Comparison of ENCODE assay signal across 21 cellular contexts in the genomic region with DNA sequence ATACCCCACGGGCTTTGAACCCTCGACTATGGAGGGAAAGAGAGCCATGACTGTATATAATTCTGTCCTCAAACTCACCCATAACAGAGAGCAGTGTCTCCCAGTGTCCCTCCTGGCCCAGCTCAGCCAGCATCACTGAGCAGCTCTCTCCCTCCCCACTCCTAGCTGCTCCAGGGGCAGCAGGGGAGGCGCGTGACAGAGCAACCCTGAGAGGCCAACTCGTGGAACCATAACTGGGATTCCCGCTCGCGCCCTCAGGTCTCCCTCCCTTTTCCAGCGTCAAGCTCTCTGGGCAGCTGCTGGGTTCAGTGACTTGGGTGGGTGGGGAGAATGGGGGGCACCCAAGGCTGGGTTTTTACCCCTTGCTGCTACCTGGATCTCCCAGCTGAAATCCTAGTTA. TPM values are rescaled to one million over a fixed set of nuclear protein-coding genes. Genes with fewer than 3 reads are reported as not detected.
"Had no signal": no experiment of that assay in that cellular context is flagged by ENCODE, and none has a peak within 500 bp of the region (broad histone marks: within the 10 kb centered on the region; RNA-seq: fewer than 3 reads in every experiment).

No MANE protein-coding gene starts in this region.

- H3K27ac Mint-ChIP-seq: activated naive CD4-positive, alpha-beta T cell treated with anti-CD3 and anti-CD28 coated beads for 36 hours; activated naive CD8-positive, alpha-beta T cell treated with anti-CD3 and anti-CD28 coated beads for 36 hours; naive B cell; nephron progenitor cell; stimulated activated effector memory CD8-positive, alpha-beta T cell treated with anti-CD3 and anti-CD28 coated beads, Interleukin-12 subunit alpha, Interleukin-12 subunit beta, amount 100 ng/mL, for 72 hours; stimulated activated naive CD8-positive, alpha-beta T cell treated with anti-CD3 and anti-CD28 coated beads, Interleukin-15, amount 100 ng/mL, for 72 hours; T-helper 2 cell treated with Interferon-gamma antibody and Interleukin-4, amounts not matched to agents 5 μg/mL and 100 μg/mL, for 36 hours; type B pancreatic cell had no signal

- ATAC-seq: gastrocnemius medialis had no signal

- H3K4me1 Mint-ChIP-seq: activated naive CD8-positive, alpha-beta T cell treated with anti-CD3 and anti-CD28 coated beads for 36 hours had no signal

- H3K9me3 Mint-ChIP-seq: activated naive CD4-positive, alpha-beta T cell treated with anti-CD3 and anti-CD28 coated beads for 36 hours; activated naive CD8-positive, alpha-beta T cell treated with anti-CD3 and anti-CD28 coated beads for 36 hours; naive B cell; nephron progenitor cell; stimulated activated effector memory CD8-positive, alpha-beta T cell treated with anti-CD3 and anti-CD28 coated beads, Interleukin-12 subunit alpha, Interleukin-12 subunit beta, amount 100 ng/mL, for 72 hours; stimulated activated naive CD8-positive, alpha-beta T cell treated with anti-CD3 and anti-CD28 coated beads, Interleukin-15, amount 100 ng/mL, for 72 hours; T-helper 2 cell treated with Interferon-gamma antibody and Interleukin-4, amounts not matched to agents 5 μg/mL and 100 μg/mL, for 36 hours; type B pancreatic cell had no signal

- DNase-seq: gastrocnemius medialis, glutamatergic neuron, hippocampal formation, mammary epithelial cell had no signal

- H3K36me3 Mint-ChIP-seq: activated naive CD8-positive, alpha-beta T cell treated with anti-CD3 and anti-CD28 coated beads for 36 hours; naive B cell; stimulated activated effector memory CD8-positive, alpha-beta T cell treated with anti-CD3 and anti-CD28 coated beads, Interleukin-12 subunit alpha, Interleukin-12 subunit beta, amount 100 ng/mL, for 72 hours; type B pancreatic cell had no signal

- H3K4me3 Mint-ChIP-seq: activated naive CD4-positive, alpha-beta T cell treated with anti-CD3 and anti-CD28 coated beads for 36 hours; activated naive CD8-positive, alpha-beta T cell treated with anti-CD3 and anti-CD28 coated beads for 36 hours; nephron progenitor cell; stimulated activated effector memory CD8-positive, alpha-beta T cell treated with anti-CD3 and anti-CD28 coated beads, Interleukin-12 subunit alpha, Interleukin-12 subunit beta, amount 100 ng/mL, for 72 hours; stimulated activated naive CD8-positive, alpha-beta T cell treated with anti-CD3 and anti-CD28 coated beads, Interleukin-15, amount 100 ng/mL, for 72 hours; T-helper 2 cell treated with Interferon-gamma antibody and Interleukin-4, amounts not matched to agents 5 μg/mL and 100 μg/mL, for 36 hours; type B pancreatic cell had no signal

- H3K9me3 ChIP-seq: adrenal gland, body of pancreas, gastrocnemius medialis, uterus had no signal

- H3K4me1 ChIP-seq: uterus had no signal

- H3K27ac ChIP-seq: adrenal gland, body of pancreas, gastrocnemius medialis, skin epidermis, uterus had no signal

- H3K27me3 ChIP-seq: adrenal gland, uterus had no signal

- H3K36me3 ChIP-seq: adrenal gland, gastrocnemius medialis, uterus had no signal

- H3K4me3 ChIP-seq: adrenal gland, body of pancreas, gastrocnemius medialis, skin epidermis, uterus had no signal

RNA-seq across cellular contexts. Expression of a gene that starts 0.5 kb away (rescaled TPM):
- total RNA-seq: activated naive CD4-positive, alpha-beta T cell treated with anti-CD3 and anti-CD28 coated beads for 36 hours; aorta; body of pancreas; dermis blood vessel endothelial cell; gastrocnemius medialis; liver; mammary epithelial cell; sciatic nerve; uterus had no signal
- polyA plus RNA-seq: keratinocyte, liver, mammary epithelial cell had no signal

RNA-seq across cellular contexts. Expression of a gene that starts 13.3 kb away (rescaled TPM):
- total RNA-seq: activated naive CD4-positive, alpha-beta T cell treated with anti-CD3 and anti-CD28 coated beads for 36 hours; body of pancreas; dermis blood vessel endothelial cell; gastrocnemius medialis; sciatic nerve had no signal
- polyA plus RNA-seq: keratinocyte, liver, mammary epithelial cell had no signal
